ENCODE assay signal across 1 cellular context in the genomic region with DNA sequence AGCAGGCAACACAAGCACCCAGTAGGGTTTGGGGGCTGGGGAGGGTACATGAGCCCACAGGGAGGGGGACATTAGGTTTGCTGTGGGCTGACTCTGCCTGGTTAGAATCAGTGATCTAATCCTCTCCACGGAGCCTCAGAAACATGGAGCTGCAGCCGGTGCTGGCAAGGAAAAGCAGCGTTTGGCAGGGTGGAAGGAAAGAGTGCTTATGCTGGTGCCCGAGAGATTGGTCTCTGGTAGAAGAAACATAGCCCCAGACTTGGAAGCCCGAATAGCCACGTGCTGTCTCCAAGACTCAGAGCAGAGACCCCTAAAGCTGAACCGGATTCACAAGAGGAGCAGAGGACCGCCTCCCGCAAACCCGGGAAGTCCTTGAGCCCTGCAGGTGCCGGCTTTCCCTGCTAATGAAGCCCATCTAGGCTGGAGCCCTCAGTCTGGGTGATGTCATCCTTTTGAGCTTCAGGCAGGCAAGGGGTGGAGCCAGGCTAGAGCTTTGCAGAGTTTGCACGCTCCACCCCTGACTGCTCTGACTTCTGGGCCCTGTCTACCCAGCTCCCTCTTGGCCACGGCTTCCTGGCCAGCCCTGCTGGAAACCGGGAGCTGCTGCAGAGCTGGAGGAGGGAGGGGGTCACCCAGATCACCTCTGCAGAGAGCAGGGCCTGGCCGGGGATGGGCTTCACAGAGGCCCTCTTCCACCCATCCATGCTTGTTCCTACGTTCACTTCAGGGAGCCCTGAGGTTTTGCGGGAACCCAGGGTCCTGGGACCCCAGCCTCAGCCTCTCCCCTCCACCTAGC.
TF ChIP-seq lines count a peak whose summit lies in the region.

No MANE protein-coding gene starts in this region.

TF ChIP-seq in SK-N-SH, 30 proteins besides CTCF, POLR2A, EP300 and RAD21 (continued from another document):
- TF ChIP-seq MXI1 (IDR thresholded peaks at IDR 0.05; ENCODE audit: low read depth, low read length), result peak; percentile 77; the same call in 1 of the 2 replicates
- TF ChIP-seq GATA2 (CRISPR knock-in tag; IDR thresholded peaks at IDR 0.05), result no peak
- TF ChIP-seq FOXJ3 (CRISPR knock-in tag; IDR thresholded peaks at IDR 0.05), result peak; percentile 34; the same call in 1 of the 2 replicates
- peak; percentile 28; the same call in 1 of the 2 replicates for TF ChIP-seq POLR2AphosphoS5 (IDR thresholded peaks at IDR 0.05; ENCODE audit: low read depth, low read length)
- TF ChIP-seq, protein P1, sequence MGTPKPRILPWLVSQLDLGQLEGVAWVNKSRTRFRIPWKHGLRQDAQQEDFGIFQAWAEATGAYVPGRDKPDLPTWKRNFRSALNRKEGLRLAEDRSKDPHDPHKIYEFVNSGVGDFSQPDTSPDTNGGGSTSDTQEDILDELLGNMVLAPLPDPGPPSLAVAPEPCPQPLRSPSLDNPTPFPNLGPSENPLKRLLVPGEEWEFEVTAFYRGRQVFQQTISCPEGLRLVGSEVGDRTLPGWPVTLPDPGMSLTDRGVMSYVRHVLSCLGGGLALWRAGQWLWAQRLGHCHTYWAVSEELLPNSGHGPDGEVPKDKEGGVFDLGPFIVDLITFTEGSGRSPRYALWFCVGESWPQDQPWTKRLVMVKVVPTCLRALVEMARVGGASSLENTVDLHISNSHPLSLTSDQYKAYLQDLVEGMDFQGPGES (IDR thresholded peaks at IDR 0.05; ENCODE audit: low read depth, low read length), result no peak
